ENCODE assay signal across 23 cellular contexts in the genomic region with DNA sequence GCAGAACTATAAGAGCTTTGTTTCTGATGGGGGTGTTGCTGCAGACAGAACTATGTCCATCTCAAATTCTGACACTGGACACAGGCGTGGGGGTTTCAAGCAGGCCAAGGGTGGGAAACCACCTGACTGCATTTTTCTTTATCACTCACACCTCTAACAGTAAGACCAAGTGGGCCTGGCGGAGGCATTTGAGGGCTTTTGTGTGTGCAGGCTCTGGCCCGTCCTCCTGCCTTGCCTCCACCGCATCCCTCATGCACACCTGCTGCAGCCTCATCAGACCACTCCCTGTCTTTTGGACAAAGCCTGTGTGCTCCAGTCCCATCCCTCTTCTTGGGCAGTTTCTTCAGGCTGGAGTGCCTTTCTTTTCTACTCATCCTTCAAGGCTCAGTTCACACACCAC. TPM values are rescaled to one million over a fixed set of nuclear protein-coding genes. Genes with fewer than 3 reads are reported as not detected.
"Had no signal": no experiment of that assay in that cellular context is flagged by ENCODE, and none has a peak within 500 bp of the region (broad histone marks: within the 10 kb centered on the region; RNA-seq: fewer than 3 reads in every experiment).

No MANE protein-coding gene starts in this region.

- H3K36me3 ChIP-seq: MG63, SJSA1 had no signal

- H3K9me3 ChIP-seq: MG63, SJSA1 had no signal

- H3K4me1 ChIP-seq: SJSA1 had no signal

- H3K4me3 ChIP-seq: MG63, SJSA1, SK-N-MC had no signal

- H3K27me3 ChIP-seq: SJSA1 had no signal

- H3K27ac ChIP-seq: HL-60, SJSA1, SK-N-MC had no signal

- DNase-seq: Karpas-422, KG1, MG63, NCI-H1092, NCI-H1105 treated with DMSO at 0.1 percent for 48 hours, NCI-H1417 treated with DMSO at 0.1 percent for 48 hours, NCI-H146, NCI-H1694 treated with DMSO at 0.1 percent for 48 hours, NCI-H1930, NCI-H2081, NCI-H2107, NCI-H2227 treated with DMSO at 0.1 percent for 48 hours, NCI-H510A, NCI-H524 treated with DMSO at 0.1 percent for 48 hours, NCI-H69, NCI-H774, Right ventricle myocardium superior, RPMI8226, SIG-M5, SW 1271 had no signal

RNA-seq across cellular contexts. Expression of gene OR13J1, which starts 7.9 kb away (rescaled TPM):
- total RNA-seq: Right ventricle myocardium superior, SJSA1 had no signal

RNA-seq across cellular contexts. Expression of gene FAM221B, which starts 33.8 kb away (rescaled TPM):
- total RNA-seq: Right ventricle myocardium superior, SJSA1 had no signal

RNA-seq across cellular contexts. Expression of gene SPAAR, which starts 47.0 kb away (rescaled TPM):
- total RNA-seq: SJSA1 had no signal
